ENCODE assay signal across 22 cellular contexts in the genomic region with DNA sequence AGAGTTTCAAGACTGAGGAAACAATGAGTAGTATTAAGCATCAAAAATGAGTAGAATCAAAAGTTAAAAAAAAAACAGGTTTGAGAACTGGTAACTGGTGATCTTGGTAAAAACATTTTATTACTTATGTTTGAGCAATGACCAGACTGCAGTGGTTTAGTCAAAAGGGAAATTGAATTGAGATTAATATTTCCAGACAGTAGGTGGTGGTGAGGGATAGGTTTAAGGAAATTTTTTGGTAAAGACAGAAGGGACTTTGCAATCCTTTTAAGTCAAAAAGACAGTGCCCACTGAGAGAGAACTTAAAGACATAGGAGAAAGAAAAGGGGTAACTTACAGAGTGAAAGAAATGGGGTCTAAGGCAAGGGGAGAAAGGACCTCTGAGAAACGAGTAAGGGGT.
"Had no signal": no experiment of that assay in that cellular context is flagged by ENCODE, and none has a peak within 500 bp of the region (broad histone marks: within the 10 kb centered on the region; RNA-seq: fewer than 3 reads in every experiment).

No MANE protein-coding gene starts in this region.

- ATAC-seq: heart left ventricle; left lobe of liver; natural killer cell treated with Interleukin-12 subunit alpha and Interleukin-12 subunit beta and Interleukin-15 and Interleukin-18, amount 100 ng/mL, for 72 hours; sciatic nerve had no signal

- H3K27ac Mint-ChIP-seq: activated CD4-positive, alpha-beta memory T cell treated with anti-CD3 and anti-CD28 coated beads for 36 hours; activated T-helper 1 cell treated with anti-CD3 and anti-CD28 coated beads, Interleukin-12 subunit alpha, Interleukin-12 subunit beta, Interleukin-2, Interleukin-4 antibody, amounts not matched to agents 30 ng/mL and 10 ng/mL and 1 ng/mL, durations not matched to agents 14 hours and 24 hours and 36 hours; brain; natural killer cell treated with Interleukin-12 subunit alpha and Interleukin-12 subunit beta and Interleukin-15 and Interleukin-18, amount 100 ng/mL, for 72 hours; stimulated activated naive CD8-positive, alpha-beta T cell treated with anti-CD3 and anti-CD28 coated beads, Interleukin-15, Interleukin-2, amounts not matched to agents 100 ng/mL and 50 ng/mL, for 24 hours had no signal

- FAIRE-seq: TTC549 had no signal

- H3K4me3 ChIP-seq: dorsolateral prefrontal cortex, esophagus muscularis mucosa, heart left ventricle, SK-N-MC, spleen, upper lobe of left lung had no signal

- DNase-seq: activated CD4-positive, alpha-beta memory T cell treated with anti-CD3 and anti-CD28 coated beads for 36 hours; activated CD4-positive, CD25-positive, alpha-beta regulatory T cell; activated naive CD4-positive, alpha-beta T cell treated with Interleukin-2 at 50 U/mL for 16 hours; amniotic stem cell; cerebellar nuclear complex; dorsolateral prefrontal cortex; foreskin melanocyte; heart left ventricle; islet precursor cell; mammary epithelial cell; spleen; T-helper 1 cell; upper lobe of left lung had no signal

- H3K27me3 Mint-ChIP-seq: activated CD4-positive, alpha-beta memory T cell treated with anti-CD3 and anti-CD28 coated beads for 36 hours; brain; natural killer cell treated with Interleukin-12 subunit alpha and Interleukin-12 subunit beta and Interleukin-15 and Interleukin-18, amount 100 ng/mL, for 72 hours; stimulated activated naive CD8-positive, alpha-beta T cell treated with anti-CD3 and anti-CD28 coated beads, Interleukin-15, Interleukin-2, amounts not matched to agents 100 ng/mL and 50 ng/mL, for 24 hours had no signal

- H3K9me3 Mint-ChIP-seq: activated CD4-positive, alpha-beta memory T cell treated with anti-CD3 and anti-CD28 coated beads for 36 hours; activated T-helper 1 cell treated with anti-CD3 and anti-CD28 coated beads, Interleukin-12 subunit alpha, Interleukin-12 subunit beta, Interleukin-2, Interleukin-4 antibody, amounts not matched to agents 30 ng/mL and 10 ng/mL and 1 ng/mL, durations not matched to agents 14 hours and 24 hours and 36 hours; natural killer cell treated with Interleukin-12 subunit alpha and Interleukin-12 subunit beta and Interleukin-15 and Interleukin-18, amount 100 ng/mL, for 72 hours; stimulated activated naive CD8-positive, alpha-beta T cell treated with anti-CD3 and anti-CD28 coated beads, Interleukin-15, Interleukin-2, amounts not matched to agents 100 ng/mL and 50 ng/mL, for 24 hours had no signal

- H3K4me3 Mint-ChIP-seq: activated CD4-positive, alpha-beta memory T cell treated with anti-CD3 and anti-CD28 coated beads for 36 hours; activated T-helper 1 cell treated with anti-CD3 and anti-CD28 coated beads, Interleukin-12 subunit alpha, Interleukin-12 subunit beta, Interleukin-2, Interleukin-4 antibody, amounts not matched to agents 30 ng/mL and 10 ng/mL and 1 ng/mL, durations not matched to agents 14 hours and 24 hours and 36 hours; brain; natural killer cell treated with Interleukin-12 subunit alpha and Interleukin-12 subunit beta and Interleukin-15 and Interleukin-18, amount 100 ng/mL, for 72 hours; stimulated activated naive CD8-positive, alpha-beta T cell treated with anti-CD3 and anti-CD28 coated beads, Interleukin-15, Interleukin-2, amounts not matched to agents 100 ng/mL and 50 ng/mL, for 24 hours had no signal
